In genomic region chr11:28100665-28101064, GRCh38 we compare ENCODE assay signal across 21 cellular contexts.
"Had no signal": no experiment of that assay in that cellular context is flagged by ENCODE, and none has a peak within 500 bp of the region (broad histone marks: within the 10 kb centered on the region; RNA-seq: fewer than 3 reads in every experiment).

No MANE protein-coding gene starts in this region.

- H2AFZ ChIP-seq: neural progenitor cell had no signal

- H3K4me3 Mint-ChIP-seq: central memory CD8-positive, alpha-beta T cell; natural killer cell; neural progenitor cell; stimulated activated naive B cell treated with anti-CD40 and anti-IgM and Interleukin-4, amounts not matched to agents 10 μg/mL and 1 μg/mL and 100 μg/mL, for 72 hours; stimulated activated naive CD8-positive, alpha-beta T cell treated with anti-CD3 and anti-CD28 coated beads, Interleukin-15, amount 100 ng/mL, for 72 hours had no signal

- DNase-seq: cortex of kidney; dorsolateral prefrontal cortex; effector CD8-positive, alpha-beta T cell; heart right ventricle; hypothalamus; islet precursor cell; left ventricle myocardium superior; natural killer cell; nucleus accumbens; pancreas; stimulated activated CD4-positive, alpha-beta T cell treated with anti-CD3 and anti-CD28 coated beads, Interleukin-2, amount 100 ng/mL, for 24 hours; stimulated activated CD4-positive, alpha-beta T cell treated with anti-CD3 and anti-CD28 coated beads, Interleukin-4, amount 100 ng/mL, for 4 hours; stimulated activated naive B cell treated with anti-CD40 and anti-IgM and Interleukin-4, amounts not matched to agents 10 μg/mL and 1 μg/mL and 100 μg/mL, for 72 hours; stimulated activated naive CD8-positive, alpha-beta T cell treated with anti-CD3 and anti-CD28 coated beads, Interleukin-15, amount 100 ng/mL, for 72 hours; transverse colon had no signal

- H3K4me1 Mint-ChIP-seq: natural killer cell had no signal

- H3K9ac ChIP-seq: neural progenitor cell had no signal

- H3K27me3 ChIP-seq: dorsolateral prefrontal cortex, heart right ventricle, neural progenitor cell, pancreas, transverse colon had no signal

- H3K36me3 ChIP-seq: heart right ventricle, pancreas, thoracic aorta, transverse colon had no signal

- H3K27me3 Mint-ChIP-seq: central memory CD8-positive, alpha-beta T cell; progenitor cell of endocrine pancreas; stimulated activated naive B cell treated with anti-CD40 and anti-IgM and Interleukin-4, amounts not matched to agents 10 μg/mL and 1 μg/mL and 100 μg/mL, for 72 hours; stimulated activated naive CD8-positive, alpha-beta T cell treated with anti-CD3 and anti-CD28 coated beads, Interleukin-15, amount 100 ng/mL, for 72 hours had no signal

- H3K4me1 ChIP-seq: heart right ventricle, pancreas had no signal

- H3K4me3 ChIP-seq: dorsolateral prefrontal cortex, heart right ventricle, lung, neural progenitor cell, pancreas, thoracic aorta, transverse colon had no signal

- H3K27ac ChIP-seq: dorsolateral prefrontal cortex, heart right ventricle, neural progenitor cell, pancreas, thoracic aorta, transverse colon had no signal

- ATAC-seq: heart right ventricle; left ventricle myocardium superior; natural killer cell; pancreas; sciatic nerve; stimulated activated naive B cell treated with anti-CD40 and anti-IgM and Interleukin-4, amounts not matched to agents 10 μg/mL and 1 μg/mL and 100 μg/mL, for 72 hours; stimulated activated naive CD8-positive, alpha-beta T cell treated with anti-CD3 and anti-CD28 coated beads, Interleukin-15, amount 100 ng/mL, for 72 hours had no signal

- H3K9me3 Mint-ChIP-seq: central memory CD8-positive, alpha-beta T cell; natural killer cell; neural progenitor cell; stimulated activated naive B cell treated with anti-CD40 and anti-IgM and Interleukin-4, amounts not matched to agents 10 μg/mL and 1 μg/mL and 100 μg/mL, for 72 hours; stimulated activated naive CD8-positive, alpha-beta T cell treated with anti-CD3 and anti-CD28 coated beads, Interleukin-15, amount 100 ng/mL, for 72 hours had no signal

- H3K27ac Mint-ChIP-seq: neural progenitor cell; progenitor cell of endocrine pancreas; stimulated activated naive B cell treated with anti-CD40 and anti-IgM and Interleukin-4, amounts not matched to agents 10 μg/mL and 1 μg/mL and 100 μg/mL, for 72 hours; stimulated activated naive CD8-positive, alpha-beta T cell treated with anti-CD3 and anti-CD28 coated beads, Interleukin-15, amount 100 ng/mL, for 72 hours had no signal

- H3K36me3 Mint-ChIP-seq: natural killer cell had no signal

- H3K4me2 ChIP-seq: neural progenitor cell had no signal

- H3K9me3 ChIP-seq: heart right ventricle, pancreas, thoracic aorta, transverse colon had no signal
